1 cellular context compared by ENCODE assay signal in the genomic region with DNA sequence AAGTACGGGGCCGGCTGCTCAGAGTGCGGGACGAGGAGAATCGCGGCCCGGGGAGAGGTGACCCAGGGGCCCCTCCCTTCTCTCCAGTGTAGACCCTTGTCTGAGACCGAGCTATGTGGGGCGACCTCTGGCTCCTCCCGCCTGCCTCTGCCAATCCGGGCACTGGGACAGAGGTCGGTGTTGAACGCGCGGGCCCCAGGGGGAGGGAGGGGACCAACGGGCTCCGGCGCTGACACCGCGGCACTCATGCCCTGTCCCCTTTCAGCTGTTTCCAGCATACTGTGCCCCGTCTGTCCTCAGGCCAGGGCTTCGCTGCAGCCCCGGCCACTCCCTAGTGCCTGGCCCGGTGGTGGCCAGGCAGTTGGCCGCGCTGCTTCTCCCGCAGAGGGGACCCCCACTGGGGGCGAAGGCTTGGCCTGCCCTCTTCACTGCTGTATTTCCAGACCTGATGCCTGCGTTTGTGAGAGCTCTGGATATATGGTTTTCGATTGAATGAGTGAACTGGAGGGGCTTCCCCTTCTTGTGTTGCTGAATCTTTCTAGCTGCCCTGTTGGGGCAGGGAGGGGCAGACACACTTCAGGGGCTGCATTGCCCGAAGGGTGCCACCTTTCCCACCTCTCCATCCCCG.
TF ChIP-seq lines count a peak whose summit lies in the region.

No MANE protein-coding gene starts in this region.

TF ChIP-seq in HepG2, 621 proteins besides CTCF, POLR2A, EP300 and RAD21 (continued from another document and continues in another):
- TF ChIP-seq ZBTB10 (CRISPR knock-in tag; IDR thresholded peaks at IDR 0.05; ENCODE audit: borderline replicate concordance) (peak; percentile 71; the same call in 1 of the 2 replicates), ZNF556 (CRISPR knock-in tag; IDR thresholded peaks at IDR 0.05; ENCODE audit: borderline replicate concordance) (peak; percentile 47; the same call in 1 of the 2 replicates), ZNF232 (CRISPR knock-in tag; IDR thresholded peaks at IDR 0.05; ENCODE audit: borderline replicate concordance) (peak; percentile 77; the same call in 1 of the 2 replicates), NCOA1 (CRISPR knock-in tag; IDR thresholded peaks at IDR 0.05) (no peak), ARID5B (CRISPR knock-in tag; IDR thresholded peaks at IDR 0.05) (peak; percentile 41; the same call in 1 of the 2 replicates), ZBTB8A (CRISPR knock-in tag; IDR thresholded peaks at IDR 0.05; ENCODE audit: borderline replicate concordance, low read depth) (no peak), REPIN1 (CRISPR knock-in tag; IDR thresholded peaks at IDR 0.05; ENCODE audit: borderline replicate concordance, low read depth) (0 out of 2 replicates have a peak, but pooled peaks have one; percentile 2), ASH2L (IDR thresholded peaks at IDR 0.05; ENCODE audit: insufficient read length, low read depth, low read length) (peak; percentile 4), CREB1 (IDR thresholded peaks at IDR 0.05) (no peak), CREB1 (CRISPR knock-in tag; IDR thresholded peaks at IDR 0.05) (no peak), ZNF44 (CRISPR knock-in tag; IDR thresholded peaks at IDR 0.05) (no peak), HOXD1 (CRISPR knock-in tag; IDR thresholded peaks at IDR 0.05) (peak; percentile 79), MZF1 (CRISPR knock-in tag; IDR thresholded peaks at IDR 0.05; ENCODE audit: borderline replicate concordance) (peak; percentile 64; the same call in 1 of the 2 replicates), RFXANK (CRISPR knock-in tag; IDR thresholded peaks at IDR 0.05) (no peak), RFX3 (CRISPR knock-in tag; IDR thresholded peaks at IDR 0.05) (no peak), HIVEP1 (CRISPR knock-in tag; IDR thresholded peaks at IDR 0.05) (no peak), FOXA3 (CRISPR knock-in tag; IDR thresholded peaks at IDR 0.05) (peak; percentile 26; the same call in 1 of the 2 replicates), ZNF101 (CRISPR knock-in tag; IDR thresholded peaks at IDR 0.05; ENCODE audit: borderline replicate concordance, low read depth) (no peak), ZNF609 (CRISPR knock-in tag; IDR thresholded peaks at IDR 0.05; ENCODE audit: borderline replicate concordance) (0 out of 2 replicates have a peak, but pooled peaks have one; percentile 40), ZFP90 (CRISPR knock-in tag; IDR thresholded peaks at IDR 0.05; ENCODE audit: borderline replicate concordance) (0 out of 2 replicates have a peak, but pooled peaks have one; percentile 94), HNF4G (IDR thresholded peaks at IDR 0.05; ENCODE audit: borderline replicate concordance, low read depth, low read length) (0 out of 2 replicates have a peak, but pooled peaks have one; percentile 44), HNF4G (CRISPR knock-in tag; IDR thresholded peaks at IDR 0.05; ENCODE audit: borderline replicate concordance, low read depth) (peak; percentile 65; the same call in 1 of the 2 replicates), RBFOX2 (IDR thresholded peaks at IDR 0.05; ENCODE audit: low read depth, low read length) (peak; percentile 44; the same call in 1 of the 2 replicates), ZNF550 (CRISPR knock-in tag; IDR thresholded peaks at IDR 0.05; ENCODE audit: borderline replicate concordance) (no peak), GATAD1 (CRISPR knock-in tag; IDR thresholded peaks at IDR 0.05) (peak; percentile 42; the same call in 1 of the 2 replicates), ZFP36 (IDR thresholded peaks at IDR 0.05; ENCODE audit: borderline replicate concordance, low read depth, low read length, partially characterized antibody) (no peak), RCOR2 (CRISPR knock-in tag; IDR thresholded peaks at IDR 0.05) (no peak)
- TF ChIP-seq, protein P1, sequence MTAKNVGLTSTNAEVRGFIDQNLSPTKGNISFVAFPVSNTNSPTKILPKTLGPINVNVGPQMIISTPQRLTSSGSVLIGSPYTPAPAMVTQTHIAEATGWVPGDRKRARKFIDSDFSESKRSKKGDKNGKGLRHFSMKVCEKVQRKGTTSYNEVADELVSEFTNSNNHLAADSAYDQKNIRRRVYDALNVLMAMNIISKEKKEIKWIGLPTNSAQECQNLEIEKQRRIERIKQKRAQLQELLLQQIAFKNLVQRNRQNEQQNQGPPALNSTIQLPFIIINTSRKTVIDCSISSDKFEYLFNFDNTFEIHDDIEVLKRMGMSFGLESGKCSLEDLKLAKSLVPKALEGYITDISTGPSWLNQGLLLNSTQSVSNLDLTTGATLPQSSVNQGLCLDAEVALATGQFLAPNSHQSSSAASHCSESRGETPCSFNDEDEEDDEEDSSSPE (CRISPR knock-in tag; IDR thresholded peaks at IDR 0.05) = peak; percentile 68; the same call in 1 of the 2 replicates
- TF ChIP-seq, protein P2, sequence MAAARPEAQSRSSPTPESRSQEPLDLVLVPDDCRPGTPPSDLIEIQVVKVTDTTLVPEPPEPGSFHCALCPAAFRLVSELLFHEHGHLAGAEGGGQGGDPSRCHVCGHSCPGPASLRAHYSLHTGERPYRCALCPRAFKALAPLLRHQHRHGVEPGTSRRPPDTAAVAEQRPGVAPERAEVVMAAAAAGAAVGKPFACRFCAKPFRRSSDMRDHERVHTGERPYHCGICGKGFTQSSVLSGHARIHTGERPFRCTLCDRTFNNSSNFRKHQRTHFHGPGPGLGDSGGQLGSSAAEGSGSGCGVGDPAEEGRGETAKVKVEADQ (CRISPR knock-in tag; IDR thresholded peaks at IDR 0.05; ENCODE audit: borderline replicate concordance) = no peak
- TF ChIP-seq, protein P3, sequence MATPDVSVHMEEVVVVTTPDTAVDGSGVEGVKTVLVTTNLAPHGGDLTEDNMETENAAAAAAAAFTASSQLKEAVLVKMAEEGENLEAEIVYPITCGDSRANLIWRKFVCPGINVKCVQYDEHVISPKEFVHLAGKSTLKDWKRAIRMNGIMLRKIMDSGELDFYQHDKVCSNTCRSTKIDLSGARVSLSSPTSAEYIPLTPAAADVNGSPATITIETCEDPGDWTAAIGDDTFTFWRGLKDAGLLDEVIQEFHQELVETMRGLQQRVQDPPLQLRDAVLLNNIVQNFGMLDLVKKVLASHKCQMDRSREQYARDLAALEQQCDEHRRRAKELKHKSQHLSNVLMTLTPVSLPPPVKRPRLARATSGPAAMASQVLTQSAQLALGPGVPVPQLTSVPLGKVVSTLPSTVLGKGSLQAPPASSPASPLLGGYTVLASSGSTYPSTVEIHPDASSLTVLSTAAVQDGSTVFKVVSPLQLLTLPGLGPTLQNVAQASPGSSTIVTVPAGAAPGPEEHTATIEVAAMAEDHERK (CRISPR knock-in tag; IDR thresholded peaks at IDR 0.05; ENCODE audit: low read depth) = no peak
- TF ChIP-seq, protein P4, sequence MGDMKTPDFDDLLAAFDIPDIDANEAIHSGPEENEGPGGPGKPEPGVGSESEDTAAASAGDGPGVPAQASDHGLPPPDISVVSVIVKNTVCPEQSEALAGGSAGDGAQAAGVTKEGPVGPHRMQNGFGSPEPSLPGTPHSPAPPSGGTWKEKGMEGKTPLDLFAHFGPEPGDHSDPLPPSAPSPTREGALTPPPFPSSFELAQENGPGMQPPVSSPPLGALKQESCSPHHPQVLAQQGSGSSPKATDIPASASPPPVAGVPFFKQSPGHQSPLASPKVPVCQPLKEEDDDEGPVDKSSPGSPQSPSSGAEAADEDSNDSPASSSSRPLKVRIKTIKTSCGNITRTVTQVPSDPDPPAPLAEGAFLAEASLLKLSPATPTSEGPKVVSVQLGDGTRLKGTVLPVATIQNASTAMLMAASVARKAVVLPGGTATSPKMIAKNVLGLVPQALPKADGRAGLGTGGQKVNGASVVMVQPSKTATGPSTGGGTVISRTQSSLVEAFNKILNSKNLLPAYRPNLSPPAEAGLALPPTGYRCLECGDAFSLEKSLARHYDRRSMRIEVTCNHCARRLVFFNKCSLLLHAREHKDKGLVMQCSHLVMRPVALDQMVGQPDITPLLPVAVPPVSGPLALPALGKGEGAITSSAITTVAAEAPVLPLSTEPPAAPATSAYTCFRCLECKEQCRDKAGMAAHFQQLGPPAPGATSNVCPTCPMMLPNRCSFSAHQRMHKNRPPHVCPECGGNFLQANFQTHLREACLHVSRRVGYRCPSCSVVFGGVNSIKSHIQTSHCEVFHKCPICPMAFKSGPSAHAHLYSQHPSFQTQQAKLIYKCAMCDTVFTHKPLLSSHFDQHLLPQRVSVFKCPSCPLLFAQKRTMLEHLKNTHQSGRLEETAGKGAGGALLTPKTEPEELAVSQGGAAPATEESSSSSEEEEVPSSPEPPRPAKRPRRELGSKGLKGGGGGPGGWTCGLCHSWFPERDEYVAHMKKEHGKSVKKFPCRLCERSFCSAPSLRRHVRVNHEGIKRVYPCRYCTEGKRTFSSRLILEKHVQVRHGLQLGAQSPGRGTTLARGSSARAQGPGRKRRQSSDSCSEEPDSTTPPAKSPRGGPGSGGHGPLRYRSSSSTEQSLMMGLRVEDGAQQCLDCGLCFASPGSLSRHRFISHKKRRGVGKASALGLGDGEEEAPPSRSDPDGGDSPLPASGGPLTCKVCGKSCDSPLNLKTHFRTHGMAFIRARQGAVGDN (CRISPR knock-in tag; IDR thresholded peaks at IDR 0.05) = peak; percentile 12
- TF ChIP-seq, protein P5, sequence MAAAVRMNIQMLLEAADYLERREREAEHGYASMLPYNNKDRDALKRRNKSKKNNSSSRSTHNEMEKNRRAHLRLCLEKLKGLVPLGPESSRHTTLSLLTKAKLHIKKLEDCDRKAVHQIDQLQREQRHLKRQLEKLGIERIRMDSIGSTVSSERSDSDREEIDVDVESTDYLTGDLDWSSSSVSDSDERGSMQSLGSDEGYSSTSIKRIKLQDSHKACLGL (CRISPR knock-in tag; IDR thresholded peaks at IDR 0.05) = peak; percentile 3; the same call in 1 of the 2 replicates
